ENCODE assay signal across 8 cellular contexts in genomic region chr2:21162615-21162878, GRCh38. TPM values are rescaled to one million over a fixed set of nuclear protein-coding genes. Genes with fewer than 3 reads are reported as not detected.
"Had no signal": no experiment of that assay in that cellular context is flagged by ENCODE, and none has a peak within 500 bp of the region (broad histone marks: within the 10 kb centered on the region; RNA-seq: fewer than 3 reads in every experiment).

No MANE protein-coding gene starts in this region.

- H3K4me3 ChIP-seq: GM23338, K562 had no signal

- H3K27ac Mint-ChIP-seq: GM23338, H9 had no signal

- H3K9me3 Mint-ChIP-seq: H9 had no signal

- H3K4me3 Mint-ChIP-seq: GM23338, H9 had no signal

- H2AFZ ChIP-seq: GM23338 had no signal

- H3K4me2 ChIP-seq: GM23338 had no signal

- H3K4me1 Mint-ChIP-seq: GM23338, H9 had no signal

- DNase-seq: H9, HCEC 1CT, IMR-90, KG1 had no signal

- ATAC-seq: GM23338, K562 had no signal

RNA-seq across cellular contexts. Expression of gene TDRD15, which starts 38.8 kb away (rescaled TPM):
- total RNA-seq: H1, H9, HT1080, IMR-90 had no signal
- polyA plus RNA-seq: GM23338, H1, IMR-90 had no signal
